Comparison of ENCODE assay signal across 29 cellular contexts in the genomic region with DNA sequence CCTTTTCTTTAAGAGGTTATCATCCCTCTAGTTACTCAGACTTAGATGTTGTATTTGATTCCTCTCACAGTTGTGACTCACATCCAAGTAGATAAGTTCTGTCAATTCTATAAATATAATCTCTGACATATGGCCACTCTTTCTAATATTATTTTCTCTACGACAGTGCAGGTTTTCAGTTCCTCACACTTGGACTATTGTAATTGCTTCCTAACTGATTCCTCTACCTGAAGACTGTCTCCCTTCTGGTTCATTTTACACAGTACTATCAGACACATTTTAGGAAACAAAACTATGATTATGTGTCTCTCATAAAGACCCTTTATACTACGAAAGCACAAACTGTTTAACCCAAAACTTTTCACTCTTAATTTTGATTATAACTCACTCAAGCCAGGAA. TPM values are rescaled to one million over a fixed set of nuclear protein-coding genes. Genes with fewer than 3 reads are reported as not detected.
"Had no signal": no experiment of that assay in that cellular context is flagged by ENCODE, and none has a peak within 500 bp of the region (broad histone marks: within the 10 kb centered on the region; RNA-seq: fewer than 3 reads in every experiment).

No MANE protein-coding gene starts in this region.

- H3K36me3 Mint-ChIP-seq: activated CD8-positive, alpha-beta memory T cell treated with anti-CD3 and anti-CD28 coated beads, Interleukin-2, amount 10 ng/mL, durations not matched to agents 7 days and 5 days; activated naive CD8-positive, alpha-beta T cell treated with anti-CD3 and anti-CD28 coated beads, Interleukin-2, amount 10 ng/mL, durations not matched to agents 7 days and 5 days; WTC11 had no signal

- H3K9me3 ChIP-seq: body of pancreas, heart right ventricle, left ventricle myocardium inferior, tibial artery had no signal

- H3K36me3 ChIP-seq: heart right ventricle, left ventricle myocardium inferior had no signal

- H3K4me1 ChIP-seq: body of pancreas, left ventricle myocardium inferior, tibial artery had no signal

- FAIRE-seq: colon, frontal cortex, urothelium cell line had no signal

- H3K4me3 Mint-ChIP-seq: activated CD4-positive, alpha-beta memory T cell treated with anti-CD3 and anti-CD28 coated beads, Interleukin-2, amount 10 ng/mL, durations not matched to agents 7 days and 5 days; activated CD4-positive, alpha-beta T cell treated with anti-CD3 and anti-CD28 coated beads for 36 hours; activated CD8-positive, alpha-beta memory T cell treated with anti-CD3 and anti-CD28 coated beads, Interleukin-2, amount 10 ng/mL, durations not matched to agents 7 days and 5 days; activated naive CD8-positive, alpha-beta T cell treated with anti-CD3 and anti-CD28 coated beads, Interleukin-2, amount 10 ng/mL, durations not matched to agents 7 days and 5 days; neural crest cell; WTC11 had no signal

- H3K27ac Mint-ChIP-seq: activated CD4-positive, alpha-beta memory T cell treated with anti-CD3 and anti-CD28 coated beads, Interleukin-2, amount 10 ng/mL, durations not matched to agents 7 days and 5 days; activated CD4-positive, alpha-beta T cell treated with anti-CD3 and anti-CD28 coated beads for 36 hours; activated CD8-positive, alpha-beta memory T cell treated with anti-CD3 and anti-CD28 coated beads, Interleukin-2, amount 10 ng/mL, durations not matched to agents 7 days and 5 days; activated naive CD8-positive, alpha-beta T cell treated with anti-CD3 and anti-CD28 coated beads, Interleukin-2, amount 10 ng/mL, durations not matched to agents 7 days and 5 days; activated T-helper 2 cell treated with anti-CD3 and anti-CD28 coated beads, Interferon-gamma antibody, Interleukin-2, Interleukin-4, amounts not matched to agents 10 μg/mL and 5 μg/mL and 100 μg/mL, durations not matched to agents 14 hours and 24 hours and 36 hours; WTC11 had no signal

- H3K9me3 Mint-ChIP-seq: activated CD4-positive, alpha-beta memory T cell treated with anti-CD3 and anti-CD28 coated beads, Interleukin-2, amount 10 ng/mL, durations not matched to agents 7 days and 5 days; activated naive CD8-positive, alpha-beta T cell treated with anti-CD3 and anti-CD28 coated beads, Interleukin-2, amount 10 ng/mL, durations not matched to agents 7 days and 5 days; activated T-helper 2 cell treated with anti-CD3 and anti-CD28 coated beads, Interferon-gamma antibody, Interleukin-2, Interleukin-4, amounts not matched to agents 10 μg/mL and 5 μg/mL and 100 μg/mL, durations not matched to agents 14 hours and 24 hours and 36 hours; neural crest cell; WTC11 had no signal

- H3K27ac ChIP-seq: body of pancreas, dorsolateral prefrontal cortex, epithelial cell of prostate, heart right ventricle, left ventricle myocardium inferior, tibial artery had no signal

- H3K4me1 Mint-ChIP-seq: activated CD4-positive, alpha-beta memory T cell treated with anti-CD3 and anti-CD28 coated beads, Interleukin-2, amount 10 ng/mL, durations not matched to agents 7 days and 5 days; activated CD4-positive, alpha-beta T cell treated with anti-CD3 and anti-CD28 coated beads for 36 hours; activated CD8-positive, alpha-beta memory T cell treated with anti-CD3 and anti-CD28 coated beads, Interleukin-2, amount 10 ng/mL, durations not matched to agents 7 days and 5 days; activated naive CD8-positive, alpha-beta T cell treated with anti-CD3 and anti-CD28 coated beads, Interleukin-2, amount 10 ng/mL, durations not matched to agents 7 days and 5 days; neural crest cell; WTC11 had no signal

- ATAC-seq: activated CD4-positive, alpha-beta T cell treated with anti-CD3 and anti-CD28 coated beads for 36 hours; activated CD8-positive, alpha-beta memory T cell treated with anti-CD3 and anti-CD28 coated beads, Interleukin-2, amount 10 ng/mL, durations not matched to agents 7 days and 5 days; body of pancreas; heart right ventricle; stimulated activated naive CD8-positive, alpha-beta T cell treated with anti-CD3 and anti-CD28 coated beads, Interleukin-15, Interleukin-2, amounts not matched to agents 100 U/mL and 50 U/mL, for 24 hours; WTC11 had no signal

- H3K27me3 ChIP-seq: body of pancreas, dorsolateral prefrontal cortex, heart right ventricle, tibial artery had no signal

- DNase-seq: activated CD4-positive, alpha-beta memory T cell treated with anti-CD3 and anti-CD28 coated beads, Interleukin-2, amount 10 ng/mL, durations not matched to agents 7 days and 5 days; activated CD4-positive, alpha-beta T cell treated with anti-CD3 and anti-CD28 coated beads for 36 hours; activated CD8-positive, alpha-beta memory T cell treated with anti-CD3 and anti-CD28 coated beads, Interleukin-2, amount 10 ng/mL, durations not matched to agents 7 days and 5 days; activated naive CD4-positive, alpha-beta T cell treated with Interleukin-2 at 50 U/mL for 16 hours; activated naive CD8-positive, alpha-beta T cell treated with anti-CD3 and anti-CD28 coated beads, Interleukin-2, amount 10 ng/mL, durations not matched to agents 7 days and 5 days; amygdala; body of pancreas; caudate nucleus; dorsolateral prefrontal cortex; heart right ventricle; left ventricle myocardium inferior; retina; stimulated activated CD4-positive, alpha-beta T cell treated with anti-CD3 and anti-CD28 coated beads, Interleukin-12 subunit alpha, Interleukin-12 subunit beta, amount 100 ng/mL, for 4 hours; stimulated activated CD4-positive, alpha-beta T cell treated with anti-CD3 and anti-CD28 coated beads, Interleukin-1b, Interleukin-23, amount 100 ng/mL, for 48 hours; stimulated activated CD8-positive, alpha-beta memory T cell treated with anti-CD3 and anti-CD28 coated beads, Interleukin-4, amount 100 ng/mL, for 48 hours; stimulated activated naive CD8-positive, alpha-beta T cell treated with anti-CD3 and anti-CD28 coated beads, Interleukin-15, Interleukin-2, amounts not matched to agents 100 U/mL and 50 U/mL, for 24 hours; substantia nigra; tibial artery had no signal

- H3K4me3 ChIP-seq: body of pancreas, dorsolateral prefrontal cortex, heart right ventricle, left ventricle myocardium inferior, tibial artery had no signal

RNA-seq across cellular contexts. Expression of gene GNRHR, which starts 31.3 kb away (rescaled TPM):
- total RNA-seq: activated CD4-positive, alpha-beta memory T cell treated with anti-CD3 and anti-CD28 coated beads, Interleukin-2, amount 10 ng/mL, durations not matched to agents 7 days and 5 days; activated CD4-positive, alpha-beta T cell treated with anti-CD3 and anti-CD28 coated beads for 36 hours; activated CD8-positive, alpha-beta memory T cell treated with anti-CD3 and anti-CD28 coated beads, Interleukin-2, amount 10 ng/mL, durations not matched to agents 7 days and 5 days; activated naive CD8-positive, alpha-beta T cell treated with anti-CD3 and anti-CD28 coated beads, Interleukin-2, amount 10 ng/mL, durations not matched to agents 7 days and 5 days; activated T-helper 2 cell treated with anti-CD3 and anti-CD28 coated beads, Interferon-gamma antibody, Interleukin-2, Interleukin-4, amounts not matched to agents 10 μg/mL and 5 μg/mL and 100 μg/mL, durations not matched to agents 14 hours and 24 hours and 36 hours; body of pancreas; dorsolateral prefrontal cortex; fibroblast of lung; frontal cortex; heart right ventricle; kidney epithelial cell; left ventricle myocardium inferior; neural crest cell; omental fat pad; posterior vena cava; WTC11 had no signal
- polyA plus RNA-seq: fibroblast of lung, heart right ventricle had no signal
